In the genomic region with DNA sequence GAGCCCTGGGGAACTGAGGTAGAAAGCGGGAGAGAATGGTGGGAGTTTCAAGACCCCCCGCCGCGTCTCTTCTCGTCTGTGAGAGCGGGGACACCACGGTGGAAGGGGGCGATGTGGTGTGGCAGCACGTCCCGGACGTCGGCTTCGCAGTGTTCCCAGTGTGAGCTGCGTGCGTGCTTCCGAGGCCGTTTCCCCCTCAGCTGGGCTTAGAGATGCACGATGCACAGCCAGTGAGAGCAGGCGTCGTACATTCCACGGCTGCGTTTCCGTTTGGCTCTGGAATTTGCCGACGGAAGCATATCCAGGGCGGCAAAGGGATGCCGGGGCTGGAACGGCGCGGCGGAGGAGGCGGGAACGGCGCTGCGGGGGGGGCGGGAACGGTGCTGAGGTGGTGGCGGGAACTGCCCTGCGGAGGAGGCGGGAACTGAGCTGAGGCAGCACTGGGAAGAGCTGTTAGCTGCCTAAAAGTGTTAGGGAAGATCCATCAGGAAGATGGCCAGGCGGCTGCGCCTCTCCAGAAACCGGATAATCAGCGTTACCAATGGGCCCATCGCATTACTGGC, we compare ENCODE assay signal across 7 cellular contexts. TPM values are rescaled to one million over a fixed set of nuclear protein-coding genes. Genes with fewer than 3 reads are reported as not detected.
DNase-seq lines count a peak whose midpoint lies in the region; ATAC-seq and TF ChIP-seq lines count a peak whose summit lies in the region.

No MANE protein-coding gene starts in this region.

- H3K9me3 Mint-ChIP-seq in endothelial cell (ENCODE audit: unreplicated experiment) = peaks cover 21% of the 10 kb centered on the region

- peak; percentile 80 for ATAC-seq in upper lobe of right lung

- peak overlapping the region; percentile 61 for H3K27ac Mint-ChIP-seq in endothelial cell (ENCODE audit: unreplicated experiment)

- H3K36me3 Mint-ChIP-seq in endothelial cell (ENCODE audit: low read depth, unreplicated experiment) = peaks cover 16% of the 10 kb centered on the region

- H3K4me1 ChIP-seq in upper lobe of right lung = peaks cover 9% of the 10 kb centered on the region

- H3K9me3 ChIP-seq in upper lobe of right lung = peaks cover 9% of the 10 kb centered on the region

- H3K27me3 Mint-ChIP-seq in endothelial cell (ENCODE audit: unreplicated experiment) = peaks cover 5% of the 10 kb centered on the region

- no peaks in the 10 kb centered on the region for H3K36me3 ChIP-seq in upper lobe of right lung

- H3K4me1 Mint-ChIP-seq in endothelial cell (ENCODE audit: unreplicated experiment) = peaks cover 25% of the 10 kb centered on the region

- peak; percentile 72 for DNase-seq in ELR (ENCODE audit: low read depth)
- peak; percentile 66 for DNase-seq in NCI-H226
- peak; percentile 72 for DNase-seq in endothelial cell (ENCODE audit: low spot score)
- DNase-seq in mesenteric fat pad (ENCODE audit: low spot score) = peak; percentile 90
- peak; percentile 76 for DNase-seq in upper lobe of right lung
- DNase-seq in RKO (ENCODE audit: low spot score) = no peak
- DNase-seq in NAMALWA (ENCODE audit: low spot score) = no peak

- H3K4me3 Mint-ChIP-seq in endothelial cell (ENCODE audit: unreplicated experiment) = peak overlapping the region; percentile 59

- TF ChIP-seq CTCF in endothelial cell (IDR thresholded peaks at IDR 0.05; ENCODE audit: unreplicated experiment) (no peak), upper lobe of right lung (IDR thresholded peaks at IDR 0.05) (no peak)

- H3K4me3 ChIP-seq in upper lobe of right lung = peak overlapping the region; percentile 46

- H3K27me3 ChIP-seq in upper lobe of right lung = no peaks in the 10 kb centered on the region

- intact Hi-C loops in upper lobe of right lung (cut with DNase I) = no loop called here

- peak overlapping the region; percentile 76 for H3K27ac ChIP-seq in upper lobe of right lung

RNA-seq across cellular contexts. Expression of a gene that starts 37.7 kb away (rescaled TPM):
- total RNA-seq in endothelial cell (ENCODE audit: unreplicated experiment) (not detected), mesenteric fat pad (0.93 TPM), upper lobe of right lung (0.96 TPM)

RNA-seq across cellular contexts. Expression of a gene that starts 43.8 kb away (rescaled TPM):
- total RNA-seq in endothelial cell (ENCODE audit: unreplicated experiment) = 0.05 TPM
- 7.6 TPM for total RNA-seq in mesenteric fat pad
- total RNA-seq in upper lobe of right lung = 0.09 TPM

Comparison
In these comparisons a context has a peak if more than half of its experiments do, and no peak if none do; other contexts are left out.
1. DNase-seq: peak in ELR (single experiment), NCI-H226 (single experiment), endothelial cell (single experiment), mesenteric fat pad (single experiment) and upper lobe of right lung (single experiment); none in RKO (single experiment) and NAMALWA (single experiment).